Comparison of ENCODE assay signal across 19 cellular contexts in the genomic region with DNA sequence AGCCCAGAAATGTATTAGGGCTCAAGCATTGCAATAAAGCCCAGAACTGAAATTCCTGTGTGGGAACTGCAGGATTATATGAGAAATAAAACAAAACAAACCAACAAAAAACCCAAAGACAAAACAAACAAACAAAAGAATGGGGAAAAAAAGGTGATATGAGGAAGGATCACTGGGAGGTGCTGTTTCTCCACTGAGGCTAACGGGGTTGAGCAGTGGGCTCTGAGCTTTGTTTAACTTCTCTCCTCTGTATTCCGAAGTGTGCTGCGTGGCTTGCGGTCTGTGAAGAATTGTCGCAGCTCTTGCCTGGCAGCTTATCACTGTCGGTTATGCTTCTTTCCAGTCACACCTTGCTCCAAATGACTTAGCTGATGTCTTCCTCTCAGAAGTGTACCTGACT.
A peak's percentile ranks its signal among the peaks of the same experiment; 100 is the strongest.
DNase-seq lines count a peak whose midpoint lies in the region; ATAC-seq and TF ChIP-seq lines count a peak whose summit lies in the region.
"Had no signal": no experiment of that assay in that cellular context is flagged by ENCODE, and none has a peak within 500 bp of the region (broad histone marks: within the 10 kb centered on the region; RNA-seq: fewer than 3 reads in every experiment).

No MANE protein-coding gene starts in this region.

- H4K5ac ChIP-seq in mesendoderm (ENCODE audit: low read length) = no peak overlapping the region

- TF ChIP-seq CTCF in C4-2B (conservative IDR thresholded peaks at IDR 0.05) = peak; percentile 12; the same call in 1 of the 2 replicates
- TF ChIP-seq CTCF in VCaP (conservative IDR thresholded peaks at IDR 0.05) = peak; percentile 74
- no peak for TF ChIP-seq CTCF in MM.1S (IDR thresholded peaks at IDR 0.05; ENCODE audit: low read length)

- no peaks in the 10 kb centered on the region for H3K36me3 Mint-ChIP-seq in activated naive CD8-positive, alpha-beta T cell treated with anti-CD3 and anti-CD28 coated beads, Interleukin-2, amount 50 U/mL, for 24 hours (ENCODE audit: low read depth)

- H3K56ac ChIP-seq in mesendoderm (ENCODE audit: low read length) = no peak overlapping the region

- no peak overlapping the region for H3K27ac Mint-ChIP-seq in activated naive CD8-positive, alpha-beta T cell treated with anti-CD3 and anti-CD28 coated beads, Interleukin-2, amount 50 U/mL, for 24 hours
- H3K27ac Mint-ChIP-seq: activated CD4-positive, alpha-beta memory T cell treated with anti-CD3 and anti-CD28 coated beads, Interleukin-2, amount 10 ng/mL, durations not matched to agents 7 days and 5 days; stimulated activated naive CD8-positive, alpha-beta T cell treated with anti-CD3 and anti-CD28 coated beads, Interleukin-15, amount 100 ng/mL, for 72 hours; T-helper 1 cell treated with Interleukin-12 subunit alpha and Interleukin-12 subunit beta and Interleukin-4 antibody, amounts not matched to agents 30 μg/mL and 1 μg/mL, for 36 hours had no signal

- H3K4me1 Mint-ChIP-seq in activated naive CD8-positive, alpha-beta T cell treated with anti-CD3 and anti-CD28 coated beads, Interleukin-2, amount 50 U/mL, for 24 hours = no peaks in the 10 kb centered on the region
- H3K4me1 Mint-ChIP-seq: stimulated activated naive CD8-positive, alpha-beta T cell treated with anti-CD3 and anti-CD28 coated beads, Interleukin-15, amount 100 ng/mL, for 72 hours had no signal

- H3K27me3 ChIP-seq in H7 (ENCODE audit: control insufficient read depth, insufficient read depth, low read length) (no peaks in the 10 kb centered on the region), mesendoderm (ENCODE audit: insufficient read depth, low read length, poor library complexity) (no peaks in the 10 kb centered on the region), MM.1S (replicated peaks; ENCODE audit: insufficient read depth, low read length) (no peaks in the 10 kb centered on the region)

- H3K9ac ChIP-seq in mesendoderm (ENCODE audit: low read length) = no peak overlapping the region
- no peak overlapping the region for H3K9ac ChIP-seq in MM.1S (ENCODE audit: low read length)

- H3K4ac ChIP-seq in mesendoderm (ENCODE audit: low read depth, low read length) = no peak overlapping the region

- no peak overlapping the region for H3K4me2 ChIP-seq in mesendoderm (ENCODE audit: low read length)
- H3K4me2 ChIP-seq in MM.1S (ENCODE audit: low read depth, low read length) = no peak overlapping the region

- no peak overlapping the region for H4K8ac ChIP-seq in mesendoderm (ENCODE audit: low read depth, low read length)

- H3K36me3 ChIP-seq in H7 (replicated peaks; ENCODE audit: control insufficient read depth, insufficient read depth, low read length) = no peaks in the 10 kb centered on the region
- H3K36me3 ChIP-seq in mesendoderm (ENCODE audit: control insufficient read depth, insufficient read depth, low read length) = no peaks in the 10 kb centered on the region
- no peaks in the 10 kb centered on the region for H3K36me3 ChIP-seq in MM.1S (replicated peaks; ENCODE audit: insufficient read depth, low read length)

- no peak overlapping the region for H2BK120ac ChIP-seq in mesendoderm (ENCODE audit: low read depth, low read length)

- H3K9me3 ChIP-seq in MM.1S (replicated peaks; ENCODE audit: insufficient read depth, low read length) = no peaks in the 10 kb centered on the region

- H3K79me2 ChIP-seq in mesendoderm (ENCODE audit: control insufficient read depth, insufficient read depth, low read length) (no peaks in the 10 kb centered on the region), MM.1S (ENCODE audit: low read length) (no peaks in the 10 kb centered on the region)

- no peaks in the 10 kb centered on the region for H4K20me1 ChIP-seq in MM.1S (ENCODE audit: insufficient read depth, low read length)

- H2AFZ ChIP-seq in MM.1S (ENCODE audit: low read length) = no peak overlapping the region

- no peak overlapping the region for H2AK5ac ChIP-seq in mesendoderm (ENCODE audit: low read length)

- H2BK15ac ChIP-seq in mesendoderm (replicated peaks; ENCODE audit: low read depth) = no peak overlapping the region

- DNase-seq in H7 (peak; percentile 48), mesendoderm (peak; percentile 44), occipital lobe (lab: John Stamatoyannopoulos, UW) (no peak), DMS114 treated with DMSO at 0.1 percent for 48 hours (lab: John Stamatoyannopoulos, UW; ENCODE audit: unreplicated experiment) (no peak), MM.1S (no peak)
- no peak for DNase-seq in activated naive CD8-positive, alpha-beta T cell treated with anti-CD3 and anti-CD28 coated beads, Interleukin-2, amount 50 U/mL, for 24 hours
- DNase-seq: activated CD4-positive, alpha-beta memory T cell treated with anti-CD3 and anti-CD28 coated beads, Interleukin-2, amount 10 ng/mL, durations not matched to agents 7 days and 5 days; activated naive CD4-positive, alpha-beta T cell treated with anti-CD3 and anti-CD28 coated beads, Interleukin-2, amount 50 U/mL, for 16 hours; activated T-cell treated with anti-CD3 and anti-CD28 coated beads, Interleukin-2, amount 50 U/mL, for 4 hours; GDM1; hypothalamus; NCI-H1105 treated with DMSO at 0.1 percent for 48 hours; NCI-H226; SIG-M5; stimulated activated CD4-positive, alpha-beta T cell treated with anti-CD3 and anti-CD28 coated beads, Interleukin-2, amount 100 ng/mL, for 24 hours; stimulated activated naive CD8-positive, alpha-beta T cell treated with anti-CD3 and anti-CD28 coated beads, Interleukin-15, amount 100 ng/mL, for 72 hours had no signal

- H3K18ac ChIP-seq in mesendoderm (ENCODE audit: low read length) = no peak overlapping the region

- H3K9me3 Mint-ChIP-seq in activated naive CD8-positive, alpha-beta T cell treated with anti-CD3 and anti-CD28 coated beads, Interleukin-2, amount 50 U/mL, for 24 hours = peaks cover 13% of the 10 kb centered on the region

- H3F3A ChIP-seq in MM.1S (ENCODE audit: insufficient read depth, low read length) = no peaks in the 10 kb centered on the region

- H3K27ac ChIP-seq in C4-2B (no peak overlapping the region), VCaP (peak overlapping the region; percentile 22; the same call in 1 of the 2 replicates), mesendoderm (ENCODE audit: low read depth, low read length) (no peak overlapping the region), MM.1S (ENCODE audit: low read length) (no peak overlapping the region)

- H3K27me3 Mint-ChIP-seq in activated naive CD8-positive, alpha-beta T cell treated with anti-CD3 and anti-CD28 coated beads, Interleukin-2, amount 50 U/mL, for 24 hours = peaks cover 23% of the 10 kb centered on the region

- no peaks in the 10 kb centered on the region for H3K79me1 ChIP-seq in mesendoderm (ENCODE audit: low read length)

- H3K9me2 ChIP-seq in MM.1S (replicated peaks; ENCODE audit: insufficient read depth, low read length) = no peaks in the 10 kb centered on the region

- no peak for ATAC-seq in activated naive CD8-positive, alpha-beta T cell treated with anti-CD3 and anti-CD28 coated beads, Interleukin-2, amount 50 U/mL, for 24 hours
- ATAC-seq: activated T-cell treated with anti-CD3 and anti-CD28 coated beads, Interleukin-2, amount 50 U/mL, for 4 hours; stimulated activated naive CD8-positive, alpha-beta T cell treated with anti-CD3 and anti-CD28 coated beads, Interleukin-15, amount 100 ng/mL, for 72 hours had no signal

- H3K4me1 ChIP-seq in mesendoderm (ENCODE audit: control insufficient read depth, low read depth, low read length) (peaks cover 2% of the 10 kb centered on the region), MM.1S (ENCODE audit: low read length) (0 out of 2 replicates have a peak, but pooled peaks cover 4% of the 10 kb centered on the region)

- no peak overlapping the region for H3K4me3 ChIP-seq in H7 (ENCODE audit: insufficient read depth, low read depth, low read length)
- H3K4me3 ChIP-seq in mesendoderm (ENCODE audit: low read length) = no peak overlapping the region
- no peak overlapping the region for H3K4me3 ChIP-seq in MM.1S (ENCODE audit: low read length)

- no CpG with 5 or more reads among the region's 6 CpGs for WGBS in mesendoderm (ENCODE audit: extremely low coverage, insufficient coverage, low lambda C conversion rate)

- H3K23ac ChIP-seq in mesendoderm (ENCODE audit: low read length) = no peak overlapping the region

- H2BK5ac ChIP-seq in mesendoderm (ENCODE audit: low read length) = no peak overlapping the region

- no peak overlapping the region for H3K4me3 Mint-ChIP-seq in activated naive CD8-positive, alpha-beta T cell treated with anti-CD3 and anti-CD28 coated beads, Interleukin-2, amount 50 U/mL, for 24 hours
- H3K4me3 Mint-ChIP-seq: activated CD4-positive, alpha-beta memory T cell treated with anti-CD3 and anti-CD28 coated beads, Interleukin-2, amount 10 ng/mL, durations not matched to agents 7 days and 5 days; activated T-cell treated with anti-CD3 and anti-CD28 coated beads, Interleukin-2, amount 50 U/mL, for 4 hours; stimulated activated naive CD8-positive, alpha-beta T cell treated with anti-CD3 and anti-CD28 coated beads, Interleukin-15, amount 100 ng/mL, for 72 hours; T-helper 1 cell treated with Interleukin-12 subunit alpha and Interleukin-12 subunit beta and Interleukin-4 antibody, amounts not matched to agents 30 μg/mL and 1 μg/mL, for 36 hours had no signal

Comparison
In these comparisons a context has a peak if more than half of its experiments do, and no peak if none do; other contexts are left out.
1. DNase-seq: peak in H7 (single experiment) and mesendoderm (single experiment); none in activated naive CD8-positive, alpha-beta T cell treated with anti-CD3 and anti-CD28 coated beads, Interleukin-2, amount 50 U/mL, for 24 hours (single experiment), occipital lobe (single experiment), DMS114 treated with DMSO at 0.1 percent for 48 hours (single experiment) and MM.1S (single experiment).